ENCODE assay signal across 8 cellular contexts in the genomic region with DNA sequence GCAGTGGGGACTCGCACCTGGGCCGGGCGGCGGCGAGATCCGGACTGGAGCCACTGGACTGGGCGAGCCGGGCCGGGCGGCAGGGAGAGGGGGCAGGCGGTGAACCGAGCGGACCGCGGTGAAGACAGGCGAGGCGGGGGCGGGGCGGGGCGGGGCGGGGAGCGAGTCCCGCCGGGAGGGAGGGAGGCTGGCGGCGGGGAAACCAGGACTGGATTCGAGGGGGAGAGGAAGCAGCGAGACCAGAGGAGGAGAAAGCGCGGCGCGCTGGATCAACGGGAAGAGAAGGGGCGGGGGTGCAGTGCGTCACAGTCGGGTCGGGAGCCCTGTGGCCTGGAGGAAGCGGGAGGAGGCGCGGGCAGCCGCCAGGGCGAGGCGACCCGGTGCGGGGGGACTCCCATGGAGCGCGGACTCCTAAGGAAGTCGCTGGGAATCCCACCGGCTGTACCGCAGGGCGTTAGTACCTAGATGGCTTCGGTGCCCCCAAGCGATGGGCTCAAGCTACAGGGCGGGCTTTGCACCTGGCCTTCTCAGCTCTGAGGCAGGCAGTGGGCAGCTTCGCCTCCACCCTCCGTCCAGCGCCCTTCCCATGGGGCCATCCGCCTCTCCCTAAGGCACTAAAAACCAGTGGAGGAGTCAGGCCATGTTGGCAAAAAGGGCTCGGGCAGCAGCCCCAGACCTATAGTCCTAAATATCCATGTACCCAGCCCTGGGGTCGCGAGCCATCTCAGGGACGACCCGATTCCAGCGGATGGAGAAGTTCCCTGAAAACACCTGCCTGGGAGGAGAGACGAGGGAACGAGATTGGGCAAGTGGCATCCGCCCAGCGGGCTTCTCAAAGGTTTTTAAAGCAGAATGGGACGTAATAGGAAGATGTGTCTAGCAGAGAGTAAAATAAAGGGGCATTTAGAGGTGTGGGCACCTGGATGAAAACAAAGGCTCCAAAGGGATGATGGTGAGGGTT. TPM values are rescaled to one million over a fixed set of nuclear protein-coding genes. Genes with fewer than 3 reads are reported as not detected.
DNase-seq lines count a peak whose midpoint lies in the region; ATAC-seq and TF ChIP-seq lines count a peak whose summit lies in the region.

A gene (minus strand): TSS at position 126 of the 961 bp plus-strand sequence. CDS start 233 bp downstream, outside the sequence.

- peaks cover 32% of the 10 kb centered on the region for H3K4me1 Mint-ChIP-seq in activated CD4-positive, alpha-beta T cell treated with anti-CD3 and anti-CD28 coated beads, Interleukin-2, amount 10 ng/mL, durations not matched to agents 24 days and 14 days
- peaks cover 29 to 35% of the 10 kb centered on the region in 2 donors for H3K4me1 Mint-ChIP-seq in natural killer cell

- H3K4me3 ChIP-seq in fibroblast of villous mesenchyme (ENCODE audit: low read depth, low read length) = peak within 1 kb of the TSS; percentile 34

- peak; percentile 73 for DNase-seq in activated CD4-positive, alpha-beta T cell treated with anti-CD3 and anti-CD28 coated beads, Interleukin-2, amount 10 ng/mL, durations not matched to agents 24 days and 14 days
- no peak for DNase-seq in activated CD4-positive, alpha-beta T cell treated with anti-CD3 and anti-CD28 coated beads for 1 hour
- peak; percentile 89 to 90 for DNase-seq in NCI-H2081 (lab: John Stamatoyannopoulos, UW)
- peak; percentile 18 for DNase-seq in activated CD4-positive, alpha-beta T cell treated with anti-CD3 and anti-CD28 coated beads, Interleukin-2, amount 50 U/mL, for 1 hour
- peak; percentile 22 for DNase-seq in fibroblast of villous mesenchyme (ENCODE audit: low read depth)
- no peak for DNase-seq in natural killer cell
- DNase-seq in NCI-H1048 (lab: John Stamatoyannopoulos, UW) = no peak

- no peak within 1 kb of the TSS for H3K27ac Mint-ChIP-seq in activated CD4-positive, alpha-beta T cell treated with anti-CD3 and anti-CD28 coated beads, Interleukin-2, amount 10 ng/mL, durations not matched to agents 24 days and 14 days
- H3K27ac Mint-ChIP-seq in natural killer cell = no peak within 1 kb of the TSS

- intact Hi-C loops in activated CD4-positive, alpha-beta T cell treated with anti-CD3 and anti-CD28 coated beads, Interleukin-2, amount 10 ng/mL, durations not matched to agents 24 days and 14 days (cut with micrococcal nuclease) = loop anchor here (2.0 kb wide), 1 partner anchor 37 kb away; a partner anchor contains a TSS
- intact Hi-C loops in natural killer cell (cut with micrococcal nuclease) = no loop called here

- H3K27me3 Mint-ChIP-seq in activated CD4-positive, alpha-beta T cell treated with anti-CD3 and anti-CD28 coated beads, Interleukin-2, amount 10 ng/mL, durations not matched to agents 24 days and 14 days = peaks cover 27% of the 10 kb centered on the region
- H3K27me3 Mint-ChIP-seq in natural killer cell (ENCODE audit: low read depth in 2 of 2) = peaks cover 14 to 21% of the 10 kb centered on the region in 2 donors

- peak within 1 kb of the TSS; percentile 79 for H3K4me3 Mint-ChIP-seq in activated CD4-positive, alpha-beta T cell treated with anti-CD3 and anti-CD28 coated beads, Interleukin-2, amount 10 ng/mL, durations not matched to agents 24 days and 14 days
- H3K4me3 Mint-ChIP-seq in natural killer cell = peak within 1 kb of the TSS; percentile 69

- H3K9me3 Mint-ChIP-seq in activated CD4-positive, alpha-beta T cell treated with anti-CD3 and anti-CD28 coated beads, Interleukin-2, amount 10 ng/mL, durations not matched to agents 24 days and 14 days = no peaks in the 10 kb centered on the region
- no peaks in the 10 kb centered on the region for H3K9me3 Mint-ChIP-seq in natural killer cell

- no peaks in the 10 kb centered on the region for H3K36me3 Mint-ChIP-seq in activated CD4-positive, alpha-beta T cell treated with anti-CD3 and anti-CD28 coated beads, Interleukin-2, amount 10 ng/mL, durations not matched to agents 24 days and 14 days (ENCODE audit: low read depth)
- H3K36me3 Mint-ChIP-seq in natural killer cell = peaks cover 5% of the 10 kb centered on the region

- ATAC-seq in natural killer cell = no peak
- ATAC-seq in GM18520 (IDR thresholded peaks at IDR 0.05; ENCODE audit: unreplicated experiment) = no peak

- no peak for TF ChIP-seq CTCF in fibroblast of villous mesenchyme (IDR thresholded peaks at IDR 0.05; ENCODE audit: insufficient read depth, low read depth, low read length)
- TF ChIP-seq CTCF in natural killer cell (IDR thresholded peaks at IDR 0.05) = no peak

RNA-seq across cellular contexts. Expression of the gene that starts here (rescaled TPM):
- 0.16 and 0.17 TPM in 2 replicates for total RNA-seq in activated CD4-positive, alpha-beta T cell treated with anti-CD3 and anti-CD28 coated beads, Interleukin-2, amount 10 ng/mL, durations not matched to agents 24 days and 14 days
- total RNA-seq in fibroblast of villous mesenchyme (under 0.01 TPM in 2 replicates), natural killer cell (under 1 TPM in 2 of 3 donors, not detected in 1; 0.18 to 0.35 TPM)

Comparison
In these comparisons a context has a peak if more than half of its experiments do, and no peak if none do; other contexts are left out.
1. DNase-seq: peak in NCI-H2081 (2 of 2) and activated CD4-positive, alpha-beta T cell treated with anti-CD3 and anti-CD28 coated beads, Interleukin-2, amount 50 U/mL, for 1 hour (single experiment); none in activated CD4-positive, alpha-beta T cell treated with anti-CD3 and anti-CD28 coated beads for 1 hour (single experiment), natural killer cell (single experiment) and NCI-H1048 (single experiment).
2. Peak in DNase-seq in activated CD4-positive, alpha-beta T cell treated with anti-CD3 and anti-CD28 coated beads, Interleukin-2, amount 10 ng/mL, durations not matched to agents 24 days and 14 days; RNA of the gene not detected or under 1 TPM.
3. Peak in DNase-seq and H3K4me3 ChIP-seq in fibroblast of villous mesenchyme; RNA of the gene not detected or under 1 TPM.